ENCODE assay signal across 21 cellular contexts in the genomic region with DNA sequence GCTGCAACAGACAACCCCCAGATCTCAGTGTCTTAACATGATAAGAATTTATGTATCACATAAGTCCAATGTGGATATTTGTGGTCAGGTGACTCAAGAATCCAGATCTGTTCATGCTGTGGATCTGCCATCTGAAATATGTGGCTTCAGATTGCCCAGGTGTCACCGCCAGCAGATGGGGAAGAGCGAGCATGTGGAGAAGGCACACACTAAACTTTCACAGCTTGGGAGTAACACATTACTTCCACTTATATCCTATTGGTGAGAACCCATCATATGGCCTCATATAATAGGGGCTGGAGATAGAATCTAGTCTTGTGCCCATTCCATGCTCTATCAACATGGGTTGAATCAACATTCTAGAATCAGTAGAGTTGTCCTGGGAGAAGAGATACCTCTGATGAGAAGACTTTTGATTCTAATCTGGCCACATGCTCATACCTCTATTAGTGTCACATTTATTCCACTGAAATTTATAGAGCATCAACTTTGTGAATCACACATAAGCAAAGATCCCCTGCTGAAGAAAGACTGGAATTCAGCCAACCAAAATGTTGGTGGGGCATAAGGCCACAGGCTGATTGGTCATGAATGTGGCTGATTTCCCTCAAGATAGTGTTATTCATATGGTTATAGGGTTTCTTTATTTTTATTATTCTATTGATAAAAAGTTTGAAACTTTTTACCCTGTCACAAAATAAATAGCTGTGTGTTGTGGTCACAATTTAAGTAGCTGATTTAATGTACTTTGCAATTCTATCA. TPM values are rescaled to one million over a fixed set of nuclear protein-coding genes. Genes with fewer than 3 reads are reported as not detected.
DNase-seq lines count a peak whose midpoint lies in the region; ATAC-seq, FAIRE-seq and TF ChIP-seq lines count a peak whose summit lies in the region.
"Had no signal": no experiment of that assay in that cellular context is flagged by ENCODE, and none has a peak within 500 bp of the region (broad histone marks: within the 10 kb centered on the region; RNA-seq: fewer than 3 reads in every experiment).

No MANE protein-coding gene starts in this region.

- no peak for TF ChIP-seq CTCF in ascending aorta (IDR thresholded peaks at IDR 0.05)
- TF ChIP-seq CTCF in fibroblast of the aortic adventitia (IDR thresholded peaks at IDR 0.05; ENCODE audit: insufficient read depth, low read length): no peak
- no peak for TF ChIP-seq CTCF in tibial artery (IDR thresholded peaks at IDR 0.05)

- intact Hi-C loops in ascending aorta (cut with DNase I): no loop called here
- intact Hi-C loops in tibial artery (cut with DNase I; ENCODE audit: low total_unique reads): no loop called here

- H3K36me3 ChIP-seq in ascending aorta: no peaks in the 10 kb centered on the region
- H3K36me3 ChIP-seq in tibial artery: no peaks in the 10 kb centered on the region
- H3K36me3 ChIP-seq: cardiac muscle cell had no signal

- H3K4me1 ChIP-seq in ascending aorta: peaks cover 0 to 24% of the 10 kb centered on the region in 2 donors
- H3K4me1 ChIP-seq in tibial artery: peaks cover 0 to 8% (median 5%) of the 10 kb centered on the region in 4 donors

- CTCF ChIA-PET in HEK293T (lab: Yijun Ruan, JAX): interaction anchor here (0.6 to 4.3 kb wide), 7 partner anchors 11 to 31 kb away, joined by 3 to 25 read pairs (median 4); a partner anchor contains a TSS

- POLR2A ChIA-PET in HEK293T (lab: Yijun Ruan, JAX): interaction anchor here (0.5 to 1.1 kb wide), 3 partner anchors 10 to 31 kb away, joined by 3 read pairs; a partner anchor contains a TSS

- H3K4me3 ChIP-seq in ascending aorta: no peak overlapping the region
- H3K4me3 ChIP-seq in fibroblast of the aortic adventitia (ENCODE audit: low read depth, low read length): no peak overlapping the region
- H3K4me3 ChIP-seq in tibial artery: no peak overlapping the region
- H3K4me3 ChIP-seq: cardiac muscle cell, dorsolateral prefrontal cortex had no signal

- DNase-seq in NCI-H2171 treated with DMSO at 0.1 percent for 48 hours (lab: John Stamatoyannopoulos, UW): peak; percentile 16
- no peak for DNase-seq in NCI-H2171 (lab: John Stamatoyannopoulos, UW)
- no peak for DNase-seq in ascending aorta (ENCODE audit: low spot score in 2 of 2)
- DNase-seq in fibroblast of the aortic adventitia (ENCODE audit: low read depth): peak; percentile 63
- DNase-seq in HEK293T (ENCODE audit: extremely low spot score): no peak
- no peak for DNase-seq in HTR-8/SVneo (ENCODE audit: insufficient read length, low spot score)
- no peak for DNase-seq in tibial artery
- DNase-seq: 8988T; activated CD4-positive, alpha-beta T cell treated with anti-CD3 and anti-CD28 coated beads for 48 hours; activated CD8-positive, alpha-beta memory T cell treated with anti-CD3 and anti-CD28 coated beads, Interleukin-2, amount 10 ng/mL, durations not matched to agents 7 days and 5 days; COR-L47; dorsolateral prefrontal cortex; naive thymus-derived CD8-positive, alpha-beta T cell; NCI-H526 treated with DMSO at 0.1 percent for 48 hours; stimulated activated naive B cell treated with anti-CD40 and anti-IgM and Interleukin-4, amounts not matched to agents 10 μg/mL and 1 μg/mL and 100 μg/mL, for 72 hours had no signal

- H3K9me3 ChIP-seq in ascending aorta (no peaks in the 10 kb centered on the region), tibial artery (no peaks in the 10 kb centered on the region)

- peak overlapping the region; percentile 31 to 52 for H3K27ac ChIP-seq in ascending aorta
- H3K27ac ChIP-seq in tibial artery: no peak overlapping the region
- H3K27ac ChIP-seq: cardiac muscle cell, dorsolateral prefrontal cortex had no signal

- no peak for ATAC-seq in GM19328 (IDR thresholded peaks at IDR 0.05; ENCODE audit: unreplicated experiment)
- ATAC-seq: activated CD8-positive, alpha-beta memory T cell treated with anti-CD3 and anti-CD28 coated beads, Interleukin-2, amount 10 ng/mL, durations not matched to agents 7 days and 5 days; Right ventricle myocardium inferior; stimulated activated naive B cell treated with anti-CD40 and anti-IgM and Interleukin-4, amounts not matched to agents 10 μg/mL and 1 μg/mL and 100 μg/mL, for 72 hours had no signal

- H3K27me3 ChIP-seq in ascending aorta (no peaks in the 10 kb centered on the region), tibial artery (peaks cover 0 to 1% of the 10 kb centered on the region in 2 donors)

- FAIRE-seq in HTR-8/SVneo (lab: Jason Lieb, UNC): no peak
- FAIRE-seq: G401.6 had no signal

TF ChIP-seq in HEK293T, 16 proteins besides CTCF, POLR2A, EP300 and RAD21:
- no peak for TF ChIP-seq FOXM1 (IDR thresholded peaks at IDR 0.05; ENCODE audit: borderline replicate concordance)
- no peak for TF ChIP-seq TARDBP (IDR thresholded peaks at IDR 0.05)
- TF ChIP-seq ELF4 (IDR thresholded peaks at IDR 0.05): no peak
- no peak for TF ChIP-seq LEF1 (IDR thresholded peaks at IDR 0.05; ENCODE audit: borderline replicate concordance)
- no peak for TF ChIP-seq ZNF384 (IDR thresholded peaks at IDR 0.05)
- no peak for TF ChIP-seq FOXK2 (IDR thresholded peaks at IDR 0.05)
- no peak for TF ChIP-seq SP1 (IDR thresholded peaks at IDR 0.05)
- TF ChIP-seq CTBP1 (IDR thresholded peaks at IDR 0.05; ENCODE audit: borderline replicate concordance): no peak
- TF ChIP-seq NFRKB (IDR thresholded peaks at IDR 0.05): no peak
- no peak for TF ChIP-seq SUZ12 (IDR thresholded peaks at IDR 0.05)
- TF ChIP-seq, protein P1, sequence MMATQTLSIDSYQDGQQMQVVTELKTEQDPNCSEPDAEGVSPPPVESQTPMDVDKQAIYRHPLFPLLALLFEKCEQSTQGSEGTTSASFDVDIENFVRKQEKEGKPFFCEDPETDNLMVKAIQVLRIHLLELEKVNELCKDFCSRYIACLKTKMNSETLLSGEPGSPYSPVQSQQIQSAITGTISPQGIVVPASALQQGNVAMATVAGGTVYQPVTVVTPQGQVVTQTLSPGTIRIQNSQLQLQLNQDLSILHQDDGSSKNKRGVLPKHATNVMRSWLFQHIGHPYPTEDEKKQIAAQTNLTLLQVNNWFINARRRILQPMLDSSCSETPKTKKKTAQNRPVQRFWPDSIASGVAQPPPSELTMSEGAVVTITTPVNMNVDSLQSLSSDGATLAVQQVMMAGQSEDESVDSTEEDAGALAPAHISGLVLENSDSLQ (IDR thresholded peaks at IDR 0.05): no peak
- TF ChIP-seq FOXA1 (IDR thresholded peaks at IDR 0.05): no peak
- TF ChIP-seq L3MBTL2 (conservative IDR thresholded peaks at IDR 0.05): no peak
- TF ChIP-seq ARNT (IDR thresholded peaks at IDR 0.05): no peak
- TF ChIP-seq HDGF (IDR thresholded peaks at IDR 0.05; ENCODE audit: borderline replicate concordance): no peak

RNA-seq across cellular contexts. Expression of a gene that starts 6.0 kb away (rescaled TPM):
- total RNA-seq in ascending aorta (258 TPM), fibroblast of the aortic adventitia (ENCODE audit: low replicate concordance) (96.2 and 234 TPM in 2 replicates)

RNA-seq across cellular contexts. Expression of a gene that starts 18.5 kb away (rescaled TPM):
- total RNA-seq in ascending aorta: not detected
- not detected in 2 replicates for total RNA-seq in fibroblast of the aortic adventitia (ENCODE audit: low replicate concordance)
- total RNA-seq: activated CD8-positive, alpha-beta memory T cell treated with anti-CD3 and anti-CD28 coated beads, Interleukin-2, amount 10 ng/mL, durations not matched to agents 7 days and 5 days; B cell; cardiac muscle cell; naive thymus-derived CD8-positive, alpha-beta T cell; osteocyte had no signal

RNA-seq across cellular contexts. Expression of a gene that starts 57.3 kb away (rescaled TPM):
- total RNA-seq in ascending aorta (284 TPM), fibroblast of the aortic adventitia (ENCODE audit: low replicate concordance) (45.2 and 147 TPM in 2 replicates)

Comparison
In these comparisons a context has a peak if more than half of its experiments do, and no peak if none do; other contexts are left out.
1. DNase-seq: peak in NCI-H2171 treated with DMSO at 0.1 percent for 48 hours (single experiment) and fibroblast of the aortic adventitia (single experiment); none in NCI-H2171 (single experiment), ascending aorta (0 of 2), HEK293T (single experiment), HTR-8/SVneo (single experiment) and tibial artery (0 of 2).
2. H3K27ac ChIP-seq: peak in ascending aorta (2 of 2); none in tibial artery (0 of 2).